ENCODE assay signal across 32 cellular contexts in genomic region chr22:37493979-37494378, GRCh38. TPM values are rescaled to one million over a fixed set of nuclear protein-coding genes. Genes with fewer than 3 reads are reported as not detected.
"Had no signal": no experiment of that assay in that cellular context is flagged by ENCODE, and none has a peak within 500 bp of the region (broad histone marks: within the 10 kb centered on the region; RNA-seq: fewer than 3 reads in every experiment).

No MANE protein-coding gene starts in this region.

- H3K36me3 Mint-ChIP-seq: activated CD4-positive, alpha-beta memory T cell treated with anti-CD3 and anti-CD28 coated beads for 36 hours; activated CD8-positive, alpha-beta memory T cell treated with anti-CD3 and anti-CD28 coated beads, Interleukin-2, amount 10 ng/mL, durations not matched to agents 7 days and 5 days; activated naive CD4-positive, alpha-beta T cell treated with anti-CD3 and anti-CD28 coated beads, Interleukin-2, amount 50 U/mL, for 24 hours; activated naive CD8-positive, alpha-beta T cell treated with anti-CD3 and anti-CD28 coated beads for 36 hours had no signal

- H3K4me2 ChIP-seq: hepatocyte had no signal

- ATAC-seq: activated CD4-positive, alpha-beta T cell treated with anti-CD3 and anti-CD28 coated beads for 36 hours; activated CD8-positive, alpha-beta memory T cell treated with anti-CD3 and anti-CD28 coated beads, Interleukin-2, amount 10 ng/mL, durations not matched to agents 7 days and 5 days; activated CD8-positive, alpha-beta T cell treated with anti-CD3 and anti-CD28 coated beads, Interleukin-2, amount 10 ng/mL, durations not matched to agents 7 days and 5 days; activated naive CD8-positive, alpha-beta T cell treated with anti-CD3 and anti-CD28 coated beads, Interleukin-2, amount 50 U/mL, for 24 hours; body of pancreas; gastroesophageal sphincter; heart right ventricle; T-helper 17 cell had no signal

- H3K27ac ChIP-seq: adrenal gland, body of pancreas, epithelial cell of prostate, esophagus squamous epithelium, gastroesophageal sphincter, hepatocyte had no signal

- H3K4me1 ChIP-seq: adrenal gland, gastroesophageal sphincter had no signal

- H3K9me3 Mint-ChIP-seq: activated CD4-positive, alpha-beta memory T cell treated with anti-CD3 and anti-CD28 coated beads for 36 hours; activated CD4-positive, alpha-beta T cell treated with anti-CD3 and anti-CD28 coated beads, Interleukin-2, amount 10 ng/mL, durations not matched to agents 24 days and 14 days; activated naive CD4-positive, alpha-beta T cell treated with anti-CD3 and anti-CD28 coated beads, Interleukin-2, amount 50 U/mL, for 24 hours; activated naive CD8-positive, alpha-beta T cell treated with anti-CD3 and anti-CD28 coated beads for 36 hours; activated naive CD8-positive, alpha-beta T cell treated with anti-CD3 and anti-CD28 coated beads, Interleukin-2, amount 50 U/mL, for 24 hours; activated T-helper 1 cell treated with anti-CD3 and anti-CD28 coated beads, Interleukin-12 subunit alpha, Interleukin-12 subunit beta, Interleukin-2, Interleukin-4 antibody, amounts not matched to agents 30 ng/mL and 10 ng/mL and 1 ng/mL, durations not matched to agents 14 hours and 24 hours and 36 hours; T-helper 2 cell treated with Interferon-gamma antibody and Interleukin-4, amounts not matched to agents 5 μg/mL and 100 μg/mL, for 36 hours had no signal

- H3K79me2 ChIP-seq: hepatocyte had no signal

- H3K36me3 ChIP-seq: adrenal gland had no signal

- H3K27me3 Mint-ChIP-seq: activated CD4-positive, alpha-beta memory T cell treated with anti-CD3 and anti-CD28 coated beads for 36 hours; activated CD4-positive, alpha-beta T cell treated with anti-CD3 and anti-CD28 coated beads for 36 hours; activated naive CD4-positive, alpha-beta T cell treated with anti-CD3 and anti-CD28 coated beads, Interleukin-2, amount 50 U/mL, for 24 hours; activated naive CD8-positive, alpha-beta T cell treated with anti-CD3 and anti-CD28 coated beads for 36 hours; activated naive CD8-positive, alpha-beta T cell treated with anti-CD3 and anti-CD28 coated beads, Interleukin-2, amount 50 U/mL, for 24 hours had no signal

- H3K27ac Mint-ChIP-seq: activated CD4-positive, alpha-beta memory T cell treated with anti-CD3 and anti-CD28 coated beads for 36 hours; activated CD4-positive, alpha-beta T cell treated with anti-CD3 and anti-CD28 coated beads for 36 hours; activated CD4-positive, alpha-beta T cell treated with anti-CD3 and anti-CD28 coated beads, Interleukin-2, amount 10 ng/mL, durations not matched to agents 24 days and 14 days; activated CD8-positive, alpha-beta memory T cell treated with anti-CD3 and anti-CD28 coated beads, Interleukin-2, amount 10 ng/mL, durations not matched to agents 7 days and 5 days; activated CD8-positive, alpha-beta T cell treated with anti-CD3 and anti-CD28 coated beads, Interleukin-2, amount 10 ng/mL, durations not matched to agents 7 days and 5 days; activated naive CD8-positive, alpha-beta T cell treated with anti-CD3 and anti-CD28 coated beads for 36 hours; activated naive CD8-positive, alpha-beta T cell treated with anti-CD3 and anti-CD28 coated beads, Interleukin-2, amount 50 U/mL, for 24 hours; activated T-helper 1 cell treated with anti-CD3 and anti-CD28 coated beads, Interleukin-12 subunit alpha, Interleukin-12 subunit beta, Interleukin-2, Interleukin-4 antibody, amounts not matched to agents 30 ng/mL and 10 ng/mL and 1 ng/mL, durations not matched to agents 14 hours and 24 hours and 36 hours; T-helper 2 cell treated with Interferon-gamma antibody and Interleukin-4, amounts not matched to agents 5 μg/mL and 100 μg/mL, for 36 hours had no signal

- H3K9me3 ChIP-seq: adrenal gland, body of pancreas, esophagus squamous epithelium, gastroesophageal sphincter, heart right ventricle had no signal

- H2AFZ ChIP-seq: hepatocyte had no signal

- DNase-seq: activated CD4-positive, alpha-beta memory T cell treated with anti-CD3 and anti-CD28 coated beads for 36 hours; activated CD4-positive, alpha-beta T cell treated with anti-CD3 and anti-CD28 coated beads for 36 hours; activated CD4-positive, alpha-beta T cell treated with anti-CD3 and anti-CD28 coated beads, Interleukin-2, amount 10 ng/mL, durations not matched to agents 24 days and 14 days; activated CD4-positive, CD25-positive, alpha-beta regulatory T cell; activated CD4-positive, CD25-positive, alpha-beta regulatory T cell treated with anti-CD3 and anti-CD28 coated beads, Interleukin-2, amount 50 U/mL, for 72 hours; activated CD8-positive, alpha-beta memory T cell treated with anti-CD3 and anti-CD28 coated beads, Interleukin-2, amount 10 ng/mL, durations not matched to agents 7 days and 5 days; activated CD8-positive, alpha-beta memory T cell treated with anti-CD3 and anti-CD28 coated beads, Interleukin-2, amount 50 U/mL, for 4 hours; activated CD8-positive, alpha-beta T cell treated with anti-CD3 and anti-CD28 coated beads, Interleukin-2, amount 10 ng/mL, durations not matched to agents 7 days and 5 days; activated gamma-delta T cell; activated naive CD4-positive, alpha-beta T cell; activated naive CD8-positive, alpha-beta T cell treated with anti-CD3 and anti-CD28 coated beads for 36 hours; activated naive CD8-positive, alpha-beta T cell treated with anti-CD3 and anti-CD28 coated beads, Interleukin-2, amount 50 U/mL, for 24 hours; activated T-cell treated with anti-CD3 and anti-CD28 coated beads, Interleukin-2, amount 50 U/mL, for 1 hour; activated T-cell treated with anti-CD3 and anti-CD28 coated beads, Interleukin-2, amount 50 U/mL, for 48 hours; adrenal gland; amygdala; aorta; body of pancreas; caudate nucleus; cortex of kidney; effector CD8-positive, alpha-beta T cell; esophagus squamous epithelium; foreskin melanocyte; heart right ventricle; T-helper 17 cell had no signal

- H3K4me3 ChIP-seq: adrenal gland, body of pancreas, esophagus squamous epithelium, gastroesophageal sphincter, heart right ventricle, hepatocyte had no signal

- H3K27me3 ChIP-seq: adrenal gland, body of pancreas, hepatocyte had no signal

- H3K4me3 Mint-ChIP-seq: activated CD4-positive, alpha-beta memory T cell treated with anti-CD3 and anti-CD28 coated beads for 36 hours; activated CD4-positive, alpha-beta T cell treated with anti-CD3 and anti-CD28 coated beads for 36 hours; activated CD4-positive, alpha-beta T cell treated with anti-CD3 and anti-CD28 coated beads, Interleukin-2, amount 10 ng/mL, durations not matched to agents 24 days and 14 days; activated CD8-positive, alpha-beta memory T cell treated with anti-CD3 and anti-CD28 coated beads, Interleukin-2, amount 10 ng/mL, durations not matched to agents 7 days and 5 days; activated CD8-positive, alpha-beta T cell treated with anti-CD3 and anti-CD28 coated beads, Interleukin-2, amount 10 ng/mL, durations not matched to agents 7 days and 5 days; activated naive CD4-positive, alpha-beta T cell treated with anti-CD3 and anti-CD28 coated beads, Interleukin-2, amount 50 U/mL, for 24 hours; activated naive CD8-positive, alpha-beta T cell treated with anti-CD3 and anti-CD28 coated beads for 36 hours; activated naive CD8-positive, alpha-beta T cell treated with anti-CD3 and anti-CD28 coated beads, Interleukin-2, amount 50 U/mL, for 24 hours; activated T-helper 1 cell treated with anti-CD3 and anti-CD28 coated beads, Interleukin-12 subunit alpha, Interleukin-12 subunit beta, Interleukin-2, Interleukin-4 antibody, amounts not matched to agents 30 ng/mL and 10 ng/mL and 1 ng/mL, durations not matched to agents 14 hours and 24 hours and 36 hours; T-helper 17 cell; T-helper 2 cell treated with Interferon-gamma antibody and Interleukin-4, amounts not matched to agents 5 μg/mL and 100 μg/mL, for 36 hours had no signal

RNA-seq across cellular contexts. Expression of gene MFNG, which starts 7.8 kb away (rescaled TPM):
- total RNA-seq: fibroblast of lung had no signal

RNA-seq across cellular contexts. Expression of gene CARD10, which starts 25.2 kb away (rescaled TPM):
- total RNA-seq: activated CD4-positive, alpha-beta T cell treated with anti-CD3 and anti-CD28 coated beads for 36 hours; activated CD4-positive, alpha-beta T cell treated with anti-CD3 and anti-CD28 coated beads, Interleukin-2, amount 10 ng/mL, durations not matched to agents 24 days and 14 days; activated T-helper 1 cell treated with anti-CD3 and anti-CD28 coated beads, Interleukin-12 subunit alpha, Interleukin-12 subunit beta, Interleukin-2, Interleukin-4 antibody, amounts not matched to agents 30 ng/mL and 10 ng/mL and 1 ng/mL, durations not matched to agents 14 hours and 24 hours and 36 hours had no signal
